Comparison of ENCODE assay signal across 1 cellular context in the genomic region with DNA sequence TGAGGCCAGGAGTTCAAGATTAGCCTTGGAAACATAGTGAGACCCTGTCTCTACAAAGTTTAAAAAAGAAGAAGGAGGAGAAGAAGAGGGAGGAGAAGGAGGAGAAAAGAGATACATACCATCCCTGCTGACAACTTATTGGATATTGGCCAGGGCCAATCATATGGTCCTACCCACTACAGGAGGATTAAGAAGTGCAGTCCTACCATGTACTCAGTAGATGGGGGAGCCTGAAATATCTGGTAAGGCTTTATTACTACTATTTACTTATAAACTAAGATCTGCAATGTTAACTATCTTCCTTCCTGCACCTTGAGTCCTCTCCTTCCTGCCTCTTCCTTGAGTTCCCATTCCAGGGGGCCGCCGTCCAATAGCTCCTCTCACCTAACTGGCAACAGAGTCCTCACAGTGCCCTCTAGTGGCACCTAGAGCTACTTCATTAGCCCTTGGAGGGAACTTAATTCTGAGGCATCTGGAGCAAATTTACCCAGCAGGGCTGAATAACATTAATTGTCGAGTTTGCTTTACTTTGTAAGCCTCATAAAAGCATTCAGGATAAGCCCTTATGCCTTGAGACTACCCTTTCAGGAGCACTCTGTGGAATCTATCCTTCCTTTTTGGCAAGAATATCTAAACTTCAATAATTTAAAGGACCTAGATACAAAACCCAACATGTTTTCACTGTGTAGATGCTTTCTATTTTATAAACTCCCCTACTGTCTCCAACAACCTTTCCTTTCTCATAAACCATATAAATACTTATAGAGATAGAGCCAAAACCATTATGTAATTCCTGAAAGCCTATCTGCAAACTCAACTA.
TF ChIP-seq lines count a peak whose summit lies in the region.

No MANE protein-coding gene starts in this region.

TF ChIP-seq in IMR-90, 13 proteins besides CTCF, POLR2A, EP300 and RAD21:
- TF ChIP-seq SMC3 (IDR thresholded peaks at IDR 0.05; ENCODE audit: low read depth, low read length) (peak; percentile 71), RCOR1 (IDR thresholded peaks at IDR 0.05; ENCODE audit: insufficient replicate concordance, low read length) (no peak)
